8 cellular contexts compared by ENCODE assay signal in genomic region chr1:213538251-213538650, GRCh38.
"Had no signal": no experiment of that assay in that cellular context is flagged by ENCODE, and none has a peak within 500 bp of the region (broad histone marks: within the 10 kb centered on the region; RNA-seq: fewer than 3 reads in every experiment).

No MANE protein-coding gene starts in this region.

- FAIRE-seq: G401.6, GM12878, GM12891, GM12892, GM18507, GM19239 had no signal

- H3K4me3 ChIP-seq: GM12878 had no signal

- DNase-seq: GDM1, GF-D8 had no signal

- ATAC-seq: GM12878 had no signal
